ENCODE assay signal across 9 cellular contexts in the genomic region with DNA sequence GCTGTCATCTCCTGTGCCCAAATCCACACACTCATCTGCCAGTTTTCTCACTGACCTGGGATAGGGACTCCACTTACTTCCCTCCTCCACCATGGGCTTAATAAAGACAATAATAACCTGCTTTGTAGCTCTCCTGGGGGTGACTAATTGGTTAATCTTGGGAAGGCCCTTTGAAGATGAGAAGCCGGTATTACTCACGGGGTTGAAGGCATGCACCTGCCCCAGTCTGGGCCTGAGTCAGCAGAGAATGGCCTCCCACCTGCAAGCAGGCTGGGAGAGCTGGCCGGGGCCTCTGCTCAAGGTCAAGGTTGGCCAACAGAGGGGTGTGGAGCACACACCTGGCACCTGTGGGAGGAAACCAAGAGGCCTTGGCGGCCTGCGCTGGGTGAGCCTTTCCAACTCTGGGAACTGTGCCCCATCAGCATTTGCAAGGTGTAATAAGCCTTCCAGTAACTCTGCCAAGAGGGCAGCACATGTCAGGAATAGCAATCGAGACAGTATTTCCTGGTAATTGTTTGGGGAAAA. TPM values are rescaled to one million over a fixed set of nuclear protein-coding genes. Genes with fewer than 3 reads are reported as not detected.
DNase-seq lines count a peak whose midpoint lies in the region; ATAC-seq and TF ChIP-seq lines count a peak whose summit lies in the region.
"Had no signal": no experiment of that assay in that cellular context is flagged by ENCODE, and none has a peak within 500 bp of the region (broad histone marks: within the 10 kb centered on the region; RNA-seq: fewer than 3 reads in every experiment).

No MANE protein-coding gene starts in this region.

- TF ChIP-seq RAD21 in SK-N-SH (IDR thresholded peaks at IDR 0.05; ENCODE audit: low read length) = no peak

- ATAC-seq in SK-N-SH treated with all-trans-retinoic acid at 6 μM for 48 hours (no peak), foreskin keratinocyte (peak; percentile 90)

- no peaks in the 10 kb centered on the region for H4K20me1 ChIP-seq in SK-N-SH (ENCODE audit: insufficient read depth)

- H3K4me3 ChIP-seq in SK-N-SH (ENCODE audit: low read depth in 2 of 2, low read length in 1 of 2) = no peak overlapping the region

- H3F3A ChIP-seq in SK-N-SH (replicated peaks; ENCODE audit: insufficient read depth) = peaks cover 43% of the 10 kb centered on the region

- TF ChIP-seq CTCF in SK-N-SH (IDR thresholded peaks at IDR 0.05) (no peak), foreskin keratinocyte (conservative IDR thresholded peaks at IDR 0.05) (no peak)

- H3K9me3 ChIP-seq in SK-N-SH = no peaks in the 10 kb centered on the region

- CTCF ChIA-PET in SK-N-SH (lab: Yijun Ruan, JAX) = interaction anchor here (0.5 to 1.5 kb wide), 7 partner anchors 14 to 593 kb away, joined by 3 to 4 read pairs (median 3); no protein-coding TSS in a partner anchor

- no peak overlapping the region; the same call in 1 of the 2 replicates for H3K4me2 ChIP-seq in SK-N-SH

- no peaks in the 10 kb centered on the region for H3K9me2 ChIP-seq in SK-N-SH

- POLR2A ChIA-PET in SK-N-SH (lab: Yijun Ruan, JAX) = no interaction called here

- no peak overlapping the region for H3K9ac ChIP-seq in SK-N-SH

- H3K4me1 ChIP-seq in SK-N-SH (ENCODE audit: control insufficient read depth in 1 of 2, insufficient read depth in 2 of 2, low read depth in 1 of 2, low read length in 1 of 2) (peaks cover 30 to 33% of the 10 kb centered on the region in 2 experiments; a peak in 3 of 4 replicates), foreskin keratinocyte (peaks cover 33% of the 10 kb centered on the region)

- no peaks in the 10 kb centered on the region for H3K79me2 ChIP-seq in SK-N-SH (ENCODE audit: insufficient read depth)

- DNase-seq in SK-N-SH = no peak
- DNase-seq in NCI-H69 (lab: John Stamatoyannopoulos, UW) = peak; percentile 94
- DNase-seq in foreskin keratinocyte = peak; percentile 95 to 98
- DNase-seq in stimulated activated CD4-positive, alpha-beta T cell treated with anti-CD3 and anti-CD28 coated beads, Interleukin-4, amount 100 ng/mL, for 4 hours = peak; percentile 23 to 33
- DNase-seq in anterior cingulate cortex (lab: John Stamatoyannopoulos, UW) = no peak
- no peak for DNase-seq in NCI-H524 treated with DMSO at 0.1 percent for 48 hours (lab: John Stamatoyannopoulos, UW)
- no peak for DNase-seq in GF-D8 (lab: John Stamatoyannopoulos, UW)
- DNase-seq: activated gamma-delta T cell treated with Interleukin-2 at 50 U/mL for 16 hours had no signal

- WGBS in SK-N-SH (ENCODE audit: low lambda C conversion rate) = 88% methylated on average over 6 of the region's 6 CpGs

- H3K27me3 ChIP-seq in SK-N-SH (ENCODE audit: insufficient read depth) = no peaks in the 10 kb centered on the region
- no peaks in the 10 kb centered on the region for H3K27me3 ChIP-seq in foreskin keratinocyte

- H3K36me3 ChIP-seq in SK-N-SH (replicated peaks in 1 of 2; ENCODE audit: control insufficient read depth in 1 of 2, insufficient read depth in 2 of 2, low read length in 1 of 2) = no peaks in the 10 kb centered on the region

- no peak for TF ChIP-seq EP300 in SK-N-SH (IDR thresholded peaks at IDR 0.05; ENCODE audit: borderline replicate concordance in 1 of 2, low read depth in 1 of 2, low read length in 1 of 2)

- H3K27ac ChIP-seq in SK-N-SH (ENCODE audit: low read depth in 2 of 2, low read length in 1 of 2) = no peak overlapping the region
- H3K27ac ChIP-seq in foreskin keratinocyte = peak overlapping the region; percentile 93

- H2AFZ ChIP-seq in SK-N-SH (ENCODE audit: low read depth) = no peak overlapping the region

TF ChIP-seq in SK-N-SH, 30 proteins besides CTCF, POLR2A, EP300 and RAD21:
- TF ChIP-seq RCOR1 (IDR thresholded peaks at IDR 0.05; ENCODE audit: low read length) (no peak), NFIC (IDR thresholded peaks at IDR 0.05; ENCODE audit: borderline replicate concordance) (no peak), TCF12 (IDR thresholded peaks at IDR 0.05) (peak; percentile 55), POLR2AphosphoS5 (IDR thresholded peaks at IDR 0.05; ENCODE audit: low read depth, low read length) (no peak), SIN3A (IDR thresholded peaks at IDR 0.05; ENCODE audit: borderline replicate concordance, low read depth, low read length) (no peak)

TF ChIP-seq in SK-N-SH treated with all-trans-retinoic acid at 6 μM for 48 hours, 23 proteins besides CTCF, POLR2A, EP300 and RAD21:
- TF ChIP-seq CSDC2 (CRISPR knock-in tag; IDR thresholded peaks at IDR 0.05) (no peak), GLIS3 (CRISPR knock-in tag; IDR thresholded peaks at IDR 0.05) (no peak), ZC3H10 (CRISPR knock-in tag; IDR thresholded peaks at IDR 0.05) (no peak), ZNF8 (CRISPR knock-in tag; IDR thresholded peaks at IDR 0.05) (no peak), ISL1 (CRISPR knock-in tag; IDR thresholded peaks at IDR 0.05) (no peak), BACH2 (CRISPR knock-in tag; IDR thresholded peaks at IDR 0.05; ENCODE audit: borderline replicate concordance) (no peak), OSR1 (CRISPR knock-in tag; IDR thresholded peaks at IDR 0.05) (no peak)
- TF ChIP-seq, protein P1, sequence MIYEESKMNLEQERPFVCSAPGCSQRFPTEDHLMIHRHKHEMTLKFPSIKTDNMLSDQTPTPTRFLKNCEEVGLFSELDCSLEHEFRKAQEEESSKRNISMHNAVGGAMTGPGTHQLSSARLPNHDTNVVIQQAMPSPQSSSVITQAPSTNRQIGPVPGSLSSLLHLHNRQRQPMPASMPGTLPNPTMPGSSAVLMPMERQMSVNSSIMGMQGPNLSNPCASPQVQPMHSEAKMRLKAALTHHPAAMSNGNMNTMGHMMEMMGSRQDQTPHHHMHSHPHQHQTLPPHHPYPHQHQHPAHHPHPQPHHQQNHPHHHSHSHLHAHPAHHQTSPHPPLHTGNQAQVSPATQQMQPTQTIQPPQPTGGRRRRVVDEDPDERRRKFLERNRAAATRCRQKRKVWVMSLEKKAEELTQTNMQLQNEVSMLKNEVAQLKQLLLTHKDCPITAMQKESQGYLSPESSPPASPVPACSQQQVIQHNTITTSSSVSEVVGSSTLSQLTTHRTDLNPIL (CRISPR knock-in tag; IDR thresholded peaks at IDR 0.05; ENCODE audit: low read depth) = no peak
- TF ChIP-seq, protein P2, sequence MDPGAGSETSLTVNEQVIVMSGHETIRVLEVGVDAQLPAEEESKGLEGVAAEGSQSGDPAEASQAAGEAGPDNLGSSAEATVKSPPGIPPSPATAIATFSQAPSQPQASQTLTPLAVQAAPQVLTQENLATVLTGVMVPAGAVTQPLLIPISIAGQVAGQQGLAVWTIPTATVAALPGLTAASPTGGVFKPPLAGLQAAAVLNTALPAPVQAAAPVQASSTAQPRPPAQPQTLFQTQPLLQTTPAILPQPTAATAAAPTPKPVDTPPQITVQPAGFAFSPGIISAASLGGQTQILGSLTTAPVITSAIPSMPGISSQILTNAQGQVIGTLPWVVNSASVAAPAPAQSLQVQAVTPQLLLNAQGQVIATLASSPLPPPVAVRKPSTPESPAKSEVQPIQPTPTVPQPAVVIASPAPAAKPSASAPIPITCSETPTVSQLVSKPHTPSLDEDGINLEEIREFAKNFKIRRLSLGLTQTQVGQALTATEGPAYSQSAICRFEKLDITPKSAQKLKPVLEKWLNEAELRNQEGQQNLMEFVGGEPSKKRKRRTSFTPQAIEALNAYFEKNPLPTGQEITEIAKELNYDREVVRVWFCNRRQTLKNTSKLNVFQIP (CRISPR knock-in tag; IDR thresholded peaks at IDR 0.05; ENCODE audit: borderline replicate concordance, low read depth) = no peak

RNA-seq across cellular contexts. Expression of a gene that starts 49.1 kb away (rescaled TPM):
- polyA plus RNA-seq in SK-N-SH (2012; rRNA removed) (71.3 and 86.2 TPM in 2 replicates), foreskin keratinocyte (91.0 and 95.9 TPM in 2 replicates)
- polyA plus RNA-seq in SK-N-SH (2012; cell fraction: cytosol; rRNA removed) = 127 and 146 TPM in 2 replicates
- polyA plus RNA-seq in SK-N-SH (2012; cell fraction: nucleus; rRNA removed) = 19.1 and 35.3 TPM in 2 replicates
- 84.7 and 90.6 TPM in 2 replicates for total RNA-seq in foreskin keratinocyte

Comparison
In these comparisons a context has a peak if more than half of its experiments do, and no peak if none do; other contexts are left out.
1. DNase-seq: peak in NCI-H69 (single experiment), foreskin keratinocyte (2 of 2) and stimulated activated CD4-positive, alpha-beta T cell treated with anti-CD3 and anti-CD28 coated beads, Interleukin-4, amount 100 ng/mL, for 4 hours (2 of 2); none in SK-N-SH (single experiment), anterior cingulate cortex (0 of 58), NCI-H524 treated with DMSO at 0.1 percent for 48 hours (single experiment) and GF-D8 (single experiment).